In the genomic region with DNA sequence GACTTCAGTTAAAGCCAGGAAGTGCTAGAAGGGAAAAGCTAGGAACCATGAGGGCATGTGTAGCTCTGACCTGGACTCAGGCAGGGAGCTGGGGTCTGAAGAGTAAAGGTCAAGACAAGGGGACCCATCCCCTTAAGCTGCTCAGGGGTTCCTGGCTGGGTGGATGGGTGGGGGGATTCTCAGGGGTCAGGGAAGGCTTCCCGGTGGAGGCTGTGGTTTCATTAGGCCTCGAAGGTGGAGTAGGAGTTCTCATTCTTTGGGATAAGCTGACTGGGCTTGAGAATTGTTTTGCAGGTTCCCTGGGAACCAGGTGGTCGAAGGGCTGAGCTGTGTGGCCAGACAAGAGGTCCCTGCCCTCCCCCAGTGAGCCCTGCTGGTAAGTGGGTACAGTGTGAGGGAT, we compare ENCODE assay signal across 10 cellular contexts. TPM values are rescaled to one million over a fixed set of nuclear protein-coding genes. Genes with fewer than 3 reads are reported as not detected.
DNase-seq lines count a peak whose midpoint lies in the region; ATAC-seq and TF ChIP-seq lines count a peak whose summit lies in the region.
"Had no signal": no experiment of that assay in that cellular context is flagged by ENCODE, and none has a peak within 500 bp of the region (broad histone marks: within the 10 kb centered on the region; RNA-seq: fewer than 3 reads in every experiment).

No MANE protein-coding gene starts in this region.

- no peak overlapping the region for H2AFZ ChIP-seq in ACC112 (ENCODE audit: low read length, unreplicated experiment)
- H2AFZ ChIP-seq in GM23338: no peak overlapping the region
- H2AFZ ChIP-seq in osteoblast (ENCODE audit: low read length): no peak overlapping the region

- H3K4me3 ChIP-seq in ACC112 (ENCODE audit: low read depth, low read length): peak overlapping the region; percentile 80
- peak overlapping the region; percentile 57; the same call in 1 of the 2 replicates for H3K4me3 ChIP-seq in GM23338
- peak overlapping the region; percentile 87 for H3K4me3 ChIP-seq in osteoblast (ENCODE audit: insufficient read depth, low read length)

- H3K4me1 Mint-ChIP-seq in GM23338 (peaks cover 36% of the 10 kb centered on the region), endothelial cell (ENCODE audit: unreplicated experiment) (peaks cover 20% of the 10 kb centered on the region)

- no peaks in the 10 kb centered on the region for H4K20me1 ChIP-seq in GM23338 (replicated peaks; ENCODE audit: insufficient read depth)
- H4K20me1 ChIP-seq in osteoblast (ENCODE audit: insufficient read depth, low read length): no peaks in the 10 kb centered on the region

- peaks cover 24% of the 10 kb centered on the region for H3K79me2 ChIP-seq in ACC112 (ENCODE audit: control insufficient read depth, insufficient read depth, low read length, unreplicated experiment)
- no peaks in the 10 kb centered on the region; the same call in 1 of the 2 replicates for H3K79me2 ChIP-seq in GM23338 (replicated peaks; ENCODE audit: insufficient read depth)
- H3K79me2 ChIP-seq in osteoblast (ENCODE audit: insufficient read depth, low read length): peaks cover 23% of the 10 kb centered on the region

- no peak for TF ChIP-seq CTCF in GM23338 (conservative IDR thresholded peaks at IDR 0.05; ENCODE audit: low read depth in 2 of 2)
- no peak for TF ChIP-seq CTCF in endothelial cell (IDR thresholded peaks at IDR 0.05; ENCODE audit: unreplicated experiment)
- TF ChIP-seq CTCF in osteoblast (IDR thresholded peaks at IDR 0.05; ENCODE audit: extremely low read depth, low read depth, low read length): no peak

- no peaks in the 10 kb centered on the region for H3K9me3 ChIP-seq in osteoblast (ENCODE audit: low read depth, low read length)

- H3K9me3 Mint-ChIP-seq in GM23338: no peaks in the 10 kb centered on the region; the same call in 2 of the 3 replicates
- no peaks in the 10 kb centered on the region for H3K9me3 Mint-ChIP-seq in endothelial cell (ENCODE audit: unreplicated experiment)

- H3K4me2 ChIP-seq in GM23338 (peak overlapping the region; percentile 83; the same call in 1 of the 2 replicates), osteoblast (ENCODE audit: insufficient read depth, low read length) (peak overlapping the region; percentile 84)

- H3K27ac ChIP-seq in ACC112 (ENCODE audit: low read depth, low read length) (peak overlapping the region; percentile 65; the same call in 1 of the 2 replicates), GM23338 (ENCODE audit: low read depth) (no peak overlapping the region), osteoblast (ENCODE audit: low read depth, low read length) (peak overlapping the region; percentile 84)

- H3K27ac Mint-ChIP-seq in GM23338 (no peak overlapping the region), endothelial cell (ENCODE audit: unreplicated experiment) (no peak overlapping the region)

- H3K4me3 Mint-ChIP-seq in GM23338 (peak overlapping the region; percentile 58; the same call in 1 of the 3 replicates), endothelial cell (ENCODE audit: unreplicated experiment) (peak overlapping the region; percentile 32)

- H3K27me3 ChIP-seq in ACC112 (ENCODE audit: insufficient read depth, low read length): no peaks in the 10 kb centered on the region
- H3K27me3 ChIP-seq in GM23338 (ENCODE audit: insufficient read depth): peaks cover 11% of the 10 kb centered on the region
- H3K27me3 ChIP-seq in osteoblast (ENCODE audit: insufficient read depth, low read length): no peaks in the 10 kb centered on the region

- no peak for ATAC-seq in GM23338
- no peak for ATAC-seq in HG03432 (IDR thresholded peaks at IDR 0.05; ENCODE audit: unreplicated experiment)

- H3K36me3 Mint-ChIP-seq in GM23338 (ENCODE audit: low read depth) (no peaks in the 10 kb centered on the region; the same call in 2 of the 3 replicates), endothelial cell (ENCODE audit: low read depth, unreplicated experiment) (no peaks in the 10 kb centered on the region)

- peaks cover 4% of the 10 kb centered on the region; the same call in 1 of the 2 replicates for H3K36me3 ChIP-seq in ACC112 (ENCODE audit: insufficient read depth, low read length)
- H3K36me3 ChIP-seq in GM23338 (ENCODE audit: insufficient read depth): no peaks in the 10 kb centered on the region
- H3K36me3 ChIP-seq in osteoblast (ENCODE audit: insufficient read depth, low read length): peaks cover 30% of the 10 kb centered on the region

- H3F3A ChIP-seq in GM23338 (replicated peaks; ENCODE audit: low read depth): peaks cover 13% of the 10 kb centered on the region

- no peak for DNase-seq in GM23338 (ENCODE audit: low spot score)
- DNase-seq in endothelial cell (ENCODE audit: low spot score): no peak
- peak; percentile 41 for DNase-seq in osteoblast (ENCODE audit: insufficient read length, low spot score, missing footprints)
- DNase-seq in GM03348 (ENCODE audit: low spot score): no peak
- DNase-seq in NCI-H1694 treated with DMSO at 0.1 percent for 48 hours (lab: John Stamatoyannopoulos, UW): no peak
- no peak for DNase-seq in SIG-M5 (lab: John Stamatoyannopoulos, UW)
- DNase-seq: DMS79 treated with DMSO at 0.1 percent for 48 hours, NCI-H2029 treated with DMSO at 0.1 percent for 48 hours had no signal

- peaks cover 33% of the 10 kb centered on the region for H3K4me1 ChIP-seq in ACC112 (ENCODE audit: control insufficient read depth, insufficient read depth, low read length, unreplicated experiment)
- peaks cover 29% of the 10 kb centered on the region for H3K4me1 ChIP-seq in GM23338 (ENCODE audit: insufficient read depth)
- peaks cover 31% of the 10 kb centered on the region for H3K4me1 ChIP-seq in osteoblast (ENCODE audit: insufficient read depth, low read length)

- peaks cover 24% of the 10 kb centered on the region for H3K27me3 Mint-ChIP-seq in GM23338 (ENCODE audit: insufficient read depth, low read depth, poor library complexity)
- H3K27me3 Mint-ChIP-seq in endothelial cell (ENCODE audit: unreplicated experiment): peaks cover 11% of the 10 kb centered on the region

- H3K9me2 ChIP-seq in GM23338 (ENCODE audit: insufficient read depth): no peaks in the 10 kb centered on the region

TF ChIP-seq in GM23338, 12 proteins besides CTCF, POLR2A, EP300 and RAD21 (continues in another document):
- TF ChIP-seq, protein P1, sequence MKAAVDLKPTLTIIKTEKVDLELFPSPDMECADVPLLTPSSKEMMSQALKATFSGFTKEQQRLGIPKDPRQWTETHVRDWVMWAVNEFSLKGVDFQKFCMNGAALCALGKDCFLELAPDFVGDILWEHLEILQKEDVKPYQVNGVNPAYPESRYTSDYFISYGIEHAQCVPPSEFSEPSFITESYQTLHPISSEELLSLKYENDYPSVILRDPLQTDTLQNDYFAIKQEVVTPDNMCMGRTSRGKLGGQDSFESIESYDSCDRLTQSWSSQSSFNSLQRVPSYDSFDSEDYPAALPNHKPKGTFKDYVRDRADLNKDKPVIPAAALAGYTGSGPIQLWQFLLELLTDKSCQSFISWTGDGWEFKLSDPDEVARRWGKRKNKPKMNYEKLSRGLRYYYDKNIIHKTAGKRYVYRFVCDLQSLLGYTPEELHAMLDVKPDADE (IDR thresholded peaks at IDR 0.05): no peak
- TF ChIP-seq ZNF114 (CRISPR knock-in tag; IDR thresholded peaks at IDR 0.05): no peak
- no peak for TF ChIP-seq EZH2phosphoT487 (IDR thresholded peaks at IDR 0.05; ENCODE audit: unreplicated experiment)
- TF ChIP-seq EZH2 (IDR thresholded peaks at IDR 0.05; ENCODE audit: low read depth, unreplicated experiment): no peak
- TF ChIP-seq STAT1 (IDR thresholded peaks at IDR 0.05; ENCODE audit: unreplicated experiment): no peak
- TF ChIP-seq ZNF331 (CRISPR knock-in tag; IDR thresholded peaks at IDR 0.05; ENCODE audit: low read depth): no peak

RNA-seq across cellular contexts. Expression of a gene that starts 1.2 kb away (rescaled TPM):
- total RNA-seq in GM23338 (2014; rRNA removed; shearing (Covaris generic)): 5.9 and 7.6 TPM in 2 replicates
- polyA plus RNA-seq in GM23338 (2016; fragmentation: Nextera tagmentation; extraction: Ambion mirVana): 3.8 and 4.5 TPM in 2 replicates
- total RNA-seq in endothelial cell (ENCODE audit: unreplicated experiment) (3.5 TPM), osteoblast (23.9 and 26.2 TPM in 2 replicates)

RNA-seq across cellular contexts. Expression of a gene that starts 4.2 kb away (rescaled TPM):
- total RNA-seq in GM23338 (2014; rRNA removed; shearing (Covaris generic)): 4.9 and 5.2 TPM in 2 replicates
- 95.1 and 97.9 TPM in 2 replicates for polyA plus RNA-seq in GM23338 (2016; fragmentation: Nextera tagmentation; extraction: Ambion mirVana)
- total RNA-seq in endothelial cell (ENCODE audit: unreplicated experiment): 61.1 TPM
- total RNA-seq in osteoblast: 4.7 and 7.7 TPM in 2 replicates

RNA-seq across cellular contexts. Expression of a gene that starts 4.7 kb away (rescaled TPM):
- 17.8 and 21.4 TPM in 2 replicates for total RNA-seq in GM23338 (2014; rRNA removed; shearing (Covaris generic))
- polyA plus RNA-seq in GM23338 (2016; fragmentation: Nextera tagmentation; extraction: Ambion mirVana): 6.3 and 6.6 TPM in 2 replicates
- total RNA-seq in endothelial cell (ENCODE audit: unreplicated experiment) (26.0 TPM), osteoblast (35.9 and 44.2 TPM in 2 replicates)

RNA-seq across cellular contexts. Expression of a gene that starts 15.3 kb away (rescaled TPM):
- 69.8 and 98.4 TPM in 2 replicates for total RNA-seq in GM23338 (2014; rRNA removed; shearing (Covaris generic))
- polyA plus RNA-seq in GM23338 (2016; fragmentation: Nextera tagmentation; extraction: Ambion mirVana): 428 and 433 TPM in 2 replicates
- 54.9 TPM for total RNA-seq in endothelial cell (ENCODE audit: unreplicated experiment)
- total RNA-seq in osteoblast: 33.0 and 41.6 TPM in 2 replicates

RNA-seq across cellular contexts. Expression of a gene that starts 55.3 kb away (rescaled TPM):
- 0.27 and 1.3 TPM in 2 replicates for total RNA-seq in GM23338 (2014; rRNA removed; shearing (Covaris generic))
- 0.56 and 1.2 TPM in 2 replicates for polyA plus RNA-seq in GM23338 (2016; fragmentation: Nextera tagmentation; extraction: Ambion mirVana)
- total RNA-seq in endothelial cell (ENCODE audit: unreplicated experiment) (3.2 TPM), osteoblast (0.29 and 0.36 TPM in 2 replicates)
